Comparison of ENCODE assay signal across 19 cellular contexts in genomic region chr3:194253270-194253669, GRCh38.
A peak's percentile ranks its signal among the peaks of the same experiment; 100 is the strongest.
DNase-seq lines count a peak whose midpoint lies in the region; ATAC-seq and TF ChIP-seq lines count a peak whose summit lies in the region.
"Had no signal": no experiment of that assay in that cellular context is flagged by ENCODE, and none has a peak within 500 bp of the region (broad histone marks: within the 10 kb centered on the region; RNA-seq: fewer than 3 reads in every experiment).

No MANE protein-coding gene starts in this region.

- peaks cover 22 to 40% of the 10 kb centered on the region in 2 donors for H3K4me1 Mint-ChIP-seq in natural killer cell
- peaks cover 17 to 18% of the 10 kb centered on the region in 2 donors for H3K4me1 Mint-ChIP-seq in natural killer cell treated with Interleukin-12 subunit alpha and Interleukin-12 subunit beta and Interleukin-15 and Interleukin-18, amount 100 ng/mL, for 72 hours (ENCODE audit: low read depth in 2 of 2)
- H3K4me1 Mint-ChIP-seq in immature natural killer cell = peaks cover 30 to 37% of the 10 kb centered on the region in 2 donors
- H3K4me1 Mint-ChIP-seq in type B pancreatic cell (ENCODE audit: unreplicated experiment) = peaks cover 60% of the 10 kb centered on the region

- H3K27ac Mint-ChIP-seq in natural killer cell = peak overlapping the region; percentile 16 to 70
- H3K27ac Mint-ChIP-seq in natural killer cell treated with Interleukin-12 subunit alpha and Interleukin-12 subunit beta and Interleukin-15 and Interleukin-18, amount 100 ng/mL, for 72 hours = peak overlapping the region in 1 of 2 donors; percentile 47
- H3K27ac Mint-ChIP-seq in immature natural killer cell = peak overlapping the region in 4 of 6 donors; percentile 10 to 91 (median 57)
- H3K27ac Mint-ChIP-seq in type B pancreatic cell = peak overlapping the region; percentile 26
- H3K27ac Mint-ChIP-seq: CD14-positive monocyte; CD4-positive, alpha-beta T cell had no signal

- intact Hi-C loops in natural killer cell (cut with micrococcal nuclease) = no loop called here

- peaks cover 0 to 3% of the 10 kb centered on the region in 2 donors for H3K27me3 Mint-ChIP-seq in natural killer cell (ENCODE audit: low read depth in 2 of 2)
- H3K27me3 Mint-ChIP-seq in natural killer cell treated with Interleukin-12 subunit alpha and Interleukin-12 subunit beta and Interleukin-15 and Interleukin-18, amount 100 ng/mL, for 72 hours = peaks cover 0 to 7% of the 10 kb centered on the region in 2 donors
- H3K27me3 Mint-ChIP-seq in immature natural killer cell (ENCODE audit: low read depth in 3 of 3) = peaks cover 0 to 6% (median 2%) of the 10 kb centered on the region in 3 donors
- H3K27me3 Mint-ChIP-seq in type B pancreatic cell = peaks cover 5% of the 10 kb centered on the region
- H3K27me3 Mint-ChIP-seq: CD4-positive, alpha-beta T cell had no signal

- no peaks in the 10 kb centered on the region for H3K36me3 Mint-ChIP-seq in natural killer cell
- H3K36me3 Mint-ChIP-seq in natural killer cell treated with Interleukin-12 subunit alpha and Interleukin-12 subunit beta and Interleukin-15 and Interleukin-18, amount 100 ng/mL, for 72 hours = no peaks in the 10 kb centered on the region
- H3K36me3 Mint-ChIP-seq in immature natural killer cell = peaks cover 0 to 5% (median 0%) of the 10 kb centered on the region in 3 donors
- no peaks in the 10 kb centered on the region for H3K36me3 Mint-ChIP-seq in type B pancreatic cell
- H3K36me3 Mint-ChIP-seq: CD14-positive monocyte; CD8-positive, alpha-beta memory T cell had no signal

- ATAC-seq in natural killer cell (no peak), HG03025 (IDR thresholded peaks at IDR 0.05; ENCODE audit: low FRiP score, unreplicated experiment) (no peak), HG03571 (IDR thresholded peaks at IDR 0.05; ENCODE audit: unreplicated experiment) (no peak)
- ATAC-seq in natural killer cell treated with Interleukin-12 subunit alpha and Interleukin-12 subunit beta and Interleukin-15 and Interleukin-18, amount 100 ng/mL, for 72 hours = no peak
- ATAC-seq: GM12878 had no signal

- no peak for TF ChIP-seq CTCF in natural killer cell (IDR thresholded peaks at IDR 0.05)
- no peak for TF ChIP-seq CTCF in type B pancreatic cell (conservative IDR thresholded peaks at IDR 0.05)

- H3K9me3 Mint-ChIP-seq in natural killer cell (no peaks in the 10 kb centered on the region), immature natural killer cell (peaks cover 0 to 4% (median 0%) of the 10 kb centered on the region in 6 donors), type B pancreatic cell (no peaks in the 10 kb centered on the region)
- no peaks in the 10 kb centered on the region for H3K9me3 Mint-ChIP-seq in natural killer cell treated with Interleukin-12 subunit alpha and Interleukin-12 subunit beta and Interleukin-15 and Interleukin-18, amount 100 ng/mL, for 72 hours
- H3K9me3 Mint-ChIP-seq: CD4-positive, alpha-beta T cell had no signal

- DNase-seq in natural killer cell (no peak), ecto neural progenitor cell (ENCODE audit: low spot score) (peak; percentile 23), immature natural killer cell (no peak), type B pancreatic cell (ENCODE audit: extremely low spot score, unreplicated experiment) (no peak), foreskin melanocyte (no peak)
- DNase-seq in natural killer cell treated with Interleukin-12 subunit alpha and Interleukin-12 subunit beta and Interleukin-15 and Interleukin-18, amount 100 ng/mL, for 72 hours (ENCODE audit: low spot score) = no peak
- DNase-seq: AML-193; BE2C; CD4-positive, alpha-beta T cell; CD8-positive, alpha-beta memory T cell; EL; GDM1; GOT3; H7; HCEC 1CT had no signal

- no peak overlapping the region for H3K4me3 Mint-ChIP-seq in natural killer cell
- no peak overlapping the region for H3K4me3 Mint-ChIP-seq in natural killer cell treated with Interleukin-12 subunit alpha and Interleukin-12 subunit beta and Interleukin-15 and Interleukin-18, amount 100 ng/mL, for 72 hours
- no peak overlapping the region for H3K4me3 Mint-ChIP-seq in immature natural killer cell
- no peak overlapping the region for H3K4me3 Mint-ChIP-seq in type B pancreatic cell
- H3K4me3 Mint-ChIP-seq: CD14-positive monocyte; CD4-positive, alpha-beta T cell had no signal
